In the genomic region with DNA sequence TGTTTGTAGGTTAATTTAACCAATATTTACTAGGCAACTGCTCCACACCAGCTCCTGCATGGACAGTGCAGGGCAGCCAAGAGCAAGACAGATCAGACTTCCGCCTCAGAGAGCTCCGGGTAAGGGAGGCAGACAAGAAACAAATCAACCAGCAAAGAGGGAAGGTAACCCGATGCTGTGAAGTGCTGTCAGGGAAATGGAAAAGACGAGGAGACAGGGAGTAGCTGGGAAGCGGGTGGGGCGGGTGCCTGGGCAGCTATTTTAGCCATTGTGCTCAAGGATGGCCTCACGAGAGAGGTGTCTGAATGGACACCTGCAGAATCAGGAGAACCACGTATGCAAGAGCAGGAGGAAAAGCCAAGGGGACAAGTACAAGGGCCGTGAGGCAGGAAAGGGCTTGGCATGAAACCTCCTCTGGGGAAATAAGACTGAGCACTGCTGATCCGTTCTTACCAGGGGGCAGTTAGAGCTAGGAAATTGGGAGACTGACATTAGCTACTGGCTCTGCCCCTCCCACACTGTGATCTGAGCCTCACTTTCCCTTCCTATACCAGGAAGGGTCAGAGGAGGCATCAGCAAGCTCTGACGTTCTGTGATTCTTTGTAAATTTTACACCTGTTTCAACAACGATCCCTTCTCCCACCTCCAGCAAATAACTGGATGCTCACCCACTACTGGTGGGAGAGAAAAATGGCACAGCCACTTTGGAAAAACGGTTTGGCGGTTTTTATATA, we compare ENCODE assay signal across 1 cellular context.
TF ChIP-seq lines count a peak whose summit lies in the region.

No MANE protein-coding gene starts in this region.

TF ChIP-seq in H1, 55 proteins besides CTCF, POLR2A, EP300 and RAD21:
- TF ChIP-seq TCF12 (IDR thresholded peaks at IDR 0.05; ENCODE audit: low read depth, low read length) (no peak), GTF2F1 (IDR thresholded peaks at IDR 0.05; ENCODE audit: borderline replicate concordance, low read depth, low read length) (no peak), CEBPB (IDR thresholded peaks at IDR 0.05; ENCODE audit: low read depth, low read length) (no peak), SUZ12 (IDR thresholded peaks at IDR 0.05; ENCODE audit: low read length) (no peak), CREB1 (IDR thresholded peaks at IDR 0.05) (no peak), SRF (IDR thresholded peaks at IDR 0.05; ENCODE audit: low read depth, low read length) (no peak), SIN3A (conservative IDR thresholded peaks at IDR 0.05 in 1 of 2, IDR thresholded peaks at IDR 0.05 in 1 of 2; ENCODE audit: low read depth in 1 of 2, low read length in 2 of 2) (no peak), PHF8 (conservative IDR thresholded peaks at IDR 0.05; ENCODE audit: low read depth, low read length) (no peak)
- TF ChIP-seq, protein P1, sequence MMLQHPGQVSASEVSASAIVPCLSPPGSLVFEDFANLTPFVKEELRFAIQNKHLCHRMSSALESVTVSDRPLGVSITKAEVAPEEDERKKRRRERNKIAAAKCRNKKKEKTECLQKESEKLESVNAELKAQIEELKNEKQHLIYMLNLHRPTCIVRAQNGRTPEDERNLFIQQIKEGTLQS (IDR thresholded peaks at IDR 0.05; ENCODE audit: insufficient read depth, low read depth, low read length) = no peak
- TF ChIP-seq, protein P2, sequence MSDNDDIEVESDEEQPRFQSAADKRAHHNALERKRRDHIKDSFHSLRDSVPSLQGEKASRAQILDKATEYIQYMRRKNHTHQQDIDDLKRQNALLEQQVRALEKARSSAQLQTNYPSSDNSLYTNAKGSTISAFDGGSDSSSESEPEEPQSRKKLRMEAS (IDR thresholded peaks at IDR 0.05) = no peak
- TF ChIP-seq, protein P3, sequence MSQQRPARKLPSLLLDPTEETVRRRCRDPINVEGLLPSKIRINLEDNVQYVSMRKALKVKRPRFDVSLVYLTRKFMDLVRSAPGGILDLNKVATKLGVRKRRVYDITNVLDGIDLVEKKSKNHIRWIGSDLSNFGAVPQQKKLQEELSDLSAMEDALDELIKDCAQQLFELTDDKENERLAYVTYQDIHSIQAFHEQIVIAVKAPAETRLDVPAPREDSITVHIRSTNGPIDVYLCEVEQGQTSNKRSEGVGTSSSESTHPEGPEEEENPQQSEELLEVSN (IDR thresholded peaks at IDR 0.05) = no peak
